8 cellular contexts compared by ENCODE assay signal in genomic region chr11:46333129-46333947, GRCh38. TPM values are rescaled to one million over a fixed set of nuclear protein-coding genes. Genes with fewer than 3 reads are reported as not detected.
A peak's percentile ranks its signal among the peaks of the same experiment; 100 is the strongest.
DNase-seq lines count a peak whose midpoint lies in the region; TF ChIP-seq lines count a peak whose summit lies in the region.

No MANE protein-coding gene starts in this region.

- DNase-seq in Caco-2 (peak in 1 of 2 experiments; percentile 29), NCI-H526 treated with DMSO at 0.1 percent for 48 hours (lab: John Stamatoyannopoulos, UW) (peak; percentile 62), colonic mucosa (no peak), SW480 (ENCODE audit: low spot score) (no peak), RPMI8226 (no peak), posterior vena cava (ENCODE audit: low spot score) (no peak)
- DNase-seq in stimulated activated CD4-positive, alpha-beta T cell treated with anti-CD3 and anti-CD28 coated beads, Interleukin-2, amount 100 ng/mL, for 48 hours = no peak

- H3K4me1 Mint-ChIP-seq in Caco-2 (ENCODE audit: low read depth, unreplicated experiment) (no peaks in the 10 kb centered on the region), nephron (peaks cover 31% of the 10 kb centered on the region)

- no peak overlapping the region for H3K27ac ChIP-seq in colonic mucosa

- H3K4me1 ChIP-seq in Caco-2 (no peaks in the 10 kb centered on the region), colonic mucosa (peaks cover 8% of the 10 kb centered on the region)

- BruUV-seq in Caco-2 (replicated peaks; lab: Mats Ljungman, UMichigan) = no TSS peak

- H3K27me3 ChIP-seq in Caco-2 (replicated peaks; ENCODE audit: control insufficient read depth, insufficient read depth, low read length) (peaks cover 4% of the 10 kb centered on the region), colonic mucosa (peaks cover 31% of the 10 kb centered on the region)

- CTCF ChIA-PET in Caco-2 (lab: Charles Lee) = interaction anchor here (0.6 to 1.0 kb wide), 3 partner anchors 14 to 488 kb away, joined by 3 to 4 read pairs (median 3); partner anchors contain the start of gene DGKZ

- H3K36me3 ChIP-seq in Caco-2 (ENCODE audit: control insufficient read depth, insufficient read depth, low read length) (no peaks in the 10 kb centered on the region), colonic mucosa (no peaks in the 10 kb centered on the region)

- no peaks in the 10 kb centered on the region for H3K9me3 Mint-ChIP-seq in Caco-2 (ENCODE audit: unreplicated experiment)
- no peaks in the 10 kb centered on the region for H3K9me3 Mint-ChIP-seq in nephron

- peak overlapping the region in 1 of 2 donors; percentile 28 for H3K9ac ChIP-seq in colonic mucosa (ENCODE audit: low read depth in 2 of 2, low read length in 2 of 2)

- H3K36me3 Mint-ChIP-seq in Caco-2 (ENCODE audit: insufficient read depth, unreplicated experiment) (no peaks in the 10 kb centered on the region), nephron (ENCODE audit: low read depth) (no peaks in the 10 kb centered on the region)

- H3K27ac Mint-ChIP-seq in Caco-2 (ENCODE audit: unreplicated experiment) (no peak overlapping the region), nephron (no peak overlapping the region)

- intact Hi-C loops in Caco-2 (cut with micrococcal nuclease; ENCODE audit: unreplicated experiment) (no loop called here), colonic mucosa (cut with DNase I) (no loop called here), posterior vena cava (cut with DNase I) (no loop called here)

- peak overlapping the region; percentile 58 for H3K4me3 Mint-ChIP-seq in Caco-2 (ENCODE audit: unreplicated experiment)
- peak overlapping the region; percentile 66 to 79 (median 74) for H3K4me3 Mint-ChIP-seq in nephron

- peaks cover 15% of the 10 kb centered on the region for H3K27me3 Mint-ChIP-seq in Caco-2 (ENCODE audit: insufficient read depth, unreplicated experiment)
- peaks cover 59% of the 10 kb centered on the region for H3K27me3 Mint-ChIP-seq in nephron (ENCODE audit: low read depth)

- POLR2A ChIA-PET in Caco-2 (lab: Charles Lee) = interaction anchor here (0.6 kb wide), 1 partner anchor 96 kb away, joined by 3 read pairs; no protein-coding TSS in a partner anchor

- no peaks in the 10 kb centered on the region for H3K9me3 ChIP-seq in Caco-2
- H3K9me3 ChIP-seq in colonic mucosa = no peaks in the 10 kb centered on the region

- H3K4me3 ChIP-seq in Caco-2 (ENCODE audit: low read depth, low read length) (peak overlapping the region; percentile 42), colonic mucosa (peak overlapping the region; percentile 43)

- no peak for TF ChIP-seq CTCF in Caco-2 (IDR thresholded peaks at IDR 0.05; ENCODE audit: insufficient read depth in 1 of 2, low read depth in 1 of 2, low read length in 1 of 2, severe bottlenecking in 1 of 2, unreplicated experiment in 1 of 2)
- TF ChIP-seq CTCF in colonic mucosa (IDR thresholded peaks at IDR 0.05) = no peak
- no peak for TF ChIP-seq CTCF in nephron (IDR thresholded peaks at IDR 0.05; ENCODE audit: unreplicated experiment in 3 of 3)

RNA-seq across cellular contexts. Expression of gene DGKZ, which starts 13.9 kb away (rescaled TPM):
- total RNA-seq in Caco-2 (2022) (59.3 and 59.5 TPM in 2 replicates), colonic mucosa (10 to 100 TPM; 42.7 to 83.8 TPM), posterior vena cava (10 to 100 TPM; 38.5 to 41.2 TPM)

RNA-seq across cellular contexts. Expression of gene MDK, which starts 48.1 kb away (rescaled TPM):
- 601 and 699 TPM in 2 replicates for total RNA-seq in Caco-2 (2022)
- total RNA-seq in colonic mucosa = 10 to 100 TPM; 80.4 to 98.9 TPM
- 10 to 100 TPM; 16.6 to 28.9 TPM for total RNA-seq in posterior vena cava

RNA-seq across cellular contexts. Expression of gene CREB3L1, which starts 55.9 kb away (rescaled TPM):
- total RNA-seq in Caco-2 (2022) (24.9 and 29.5 TPM in 2 replicates), colonic mucosa (100 to 1,000 TPM; 143 to 150 TPM), posterior vena cava (10 to 100 TPM; 14.3 to 25.8 TPM)

RNA-seq across cellular contexts. Expression of gene CHRM4, which starts 58.2 kb away (rescaled TPM):
- total RNA-seq in Caco-2 (2022) = 0.27 and 0.28 TPM in 2 replicates
- total RNA-seq in colonic mucosa = under 1 TPM; 0.42 to 0.49 TPM
- total RNA-seq in posterior vena cava = not detected
